ENCODE assay signal across 29 cellular contexts in the genomic region with DNA sequence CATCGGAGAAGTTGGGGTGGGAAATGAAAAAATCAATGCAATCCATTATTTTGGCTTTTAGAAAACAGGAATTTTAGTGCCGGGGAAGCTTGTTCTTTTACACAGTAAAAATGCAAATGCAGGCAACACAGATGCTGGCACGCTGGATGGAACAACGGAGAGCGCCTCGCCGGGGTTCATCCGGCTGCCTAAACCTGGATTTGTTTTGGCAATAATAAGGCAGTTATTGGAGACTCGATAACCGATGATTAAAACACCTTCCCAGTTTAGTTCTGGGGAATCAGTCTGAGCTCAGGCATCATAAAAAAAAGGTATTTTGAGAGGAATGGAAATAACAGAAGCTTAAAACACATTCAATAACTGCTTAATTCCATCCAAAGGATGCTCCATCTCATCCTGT. TPM values are rescaled to one million over a fixed set of nuclear protein-coding genes. Genes with fewer than 3 reads are reported as not detected.
"Had no signal": no experiment of that assay in that cellular context is flagged by ENCODE, and none has a peak within 500 bp of the region (broad histone marks: within the 10 kb centered on the region; RNA-seq: fewer than 3 reads in every experiment).

No MANE protein-coding gene starts in this region.

- H3K4me3 Mint-ChIP-seq: activated CD4-positive, alpha-beta T cell treated with anti-CD3 and anti-CD28 coated beads, Interleukin-2, amount 10 ng/mL, durations not matched to agents 7 days and 5 days; activated CD8-positive, alpha-beta memory T cell treated with anti-CD3 and anti-CD28 coated beads, Interleukin-2, amount 10 ng/mL, durations not matched to agents 7 days and 5 days; activated CD8-positive, alpha-beta T cell treated with anti-CD3 and anti-CD28 coated beads for 36 hours; activated naive CD4-positive, alpha-beta T cell treated with anti-CD3 and anti-CD28 coated beads, Interleukin-2, amount 10 ng/mL, durations not matched to agents 7 days and 5 days; mesothelial cell of epicardium; natural killer cell treated with Interleukin-12 subunit alpha and Interleukin-12 subunit beta and Interleukin-15 and Interleukin-18, amount 100 ng/mL, for 72 hours; stimulated activated naive B cell treated with anti-CD40 and anti-IgM and Interleukin-4, amounts not matched to agents 10 μg/mL and 1 μg/mL and 100 μg/mL, for 72 hours had no signal

- DNase-seq: activated CD4-positive, alpha-beta T cell treated with anti-CD3 and anti-CD28 coated beads, Interleukin-2, amount 10 ng/mL, durations not matched to agents 7 days and 5 days; activated CD4-positive, CD25-positive, alpha-beta regulatory T cell treated with anti-CD3 and anti-CD28 coated beads, Interleukin-2, amount 50 U/mL, for 72 hours; activated CD8-positive, alpha-beta memory T cell treated with anti-CD3 and anti-CD28 coated beads, Interleukin-2, amount 10 ng/mL, durations not matched to agents 7 days and 5 days; activated CD8-positive, alpha-beta T cell treated with anti-CD3 and anti-CD28 coated beads for 36 hours; activated effector memory CD4-positive, alpha-beta T cell treated with anti-CD3 and anti-CD28 coated beads, Interleukin-2, amount 50 U/mL, for 16 hours; activated naive CD4-positive, alpha-beta T cell treated with anti-CD3 and anti-CD28 coated beads, Interleukin-2, amount 10 ng/mL, durations not matched to agents 7 days and 5 days; activated T-cell treated with anti-CD3 and anti-CD28 coated beads for 4 hours; aorta; brain microvascular endothelial cell; central memory CD4-positive, alpha-beta T cell; effector memory CD8-positive, alpha-beta T cell; gastrocnemius medialis; heart right ventricle; left lung; right lobe of liver; stimulated activated CD4-positive, alpha-beta T cell treated with anti-CD3 and anti-CD28 coated beads, Interleukin-15, amount 100 ng/mL, for 24 hours; stimulated activated CD4-positive, alpha-beta T cell treated with anti-CD3 and anti-CD28 coated beads, Interleukin-2, amount 100 ng/mL, for 48 hours; stimulated activated CD8-positive, alpha-beta memory T cell treated with anti-CD3 and anti-CD28 coated beads, Interleukin-4, amount 100 ng/mL, for 48 hours; stimulated activated naive B cell treated with anti-CD40 and anti-IgM and Interleukin-4, amounts not matched to agents 10 μg/mL and 1 μg/mL and 100 μg/mL, for 72 hours; T-cell; thyroid gland; WERI-Rb-1 had no signal

- ATAC-seq: activated CD8-positive, alpha-beta memory T cell treated with anti-CD3 and anti-CD28 coated beads, Interleukin-2, amount 10 ng/mL, durations not matched to agents 7 days and 5 days; activated CD8-positive, alpha-beta T cell treated with anti-CD3 and anti-CD28 coated beads for 36 hours; effector memory CD8-positive, alpha-beta T cell; esophagus mucosa; gastrocnemius medialis; heart right ventricle; left lung; natural killer cell treated with Interleukin-12 subunit alpha and Interleukin-12 subunit beta and Interleukin-15 and Interleukin-18, amount 100 ng/mL, for 72 hours; right lobe of liver; stimulated activated naive B cell treated with anti-CD40 and anti-IgM and Interleukin-4, amounts not matched to agents 10 μg/mL and 1 μg/mL and 100 μg/mL, for 72 hours; T-cell had no signal

- H3K4me1 ChIP-seq: parathyroid adenoma had no signal

- H3K27ac Mint-ChIP-seq: activated CD4-positive, alpha-beta T cell treated with anti-CD3 and anti-CD28 coated beads, Interleukin-2, amount 10 ng/mL, durations not matched to agents 7 days and 5 days; activated CD8-positive, alpha-beta memory T cell treated with anti-CD3 and anti-CD28 coated beads, Interleukin-2, amount 10 ng/mL, durations not matched to agents 7 days and 5 days; activated CD8-positive, alpha-beta T cell treated with anti-CD3 and anti-CD28 coated beads for 36 hours; activated naive CD4-positive, alpha-beta T cell treated with anti-CD3 and anti-CD28 coated beads, Interleukin-2, amount 10 ng/mL, durations not matched to agents 7 days and 5 days; effector memory CD8-positive, alpha-beta T cell; mesothelial cell of epicardium; natural killer cell treated with Interleukin-12 subunit alpha and Interleukin-12 subunit beta and Interleukin-15 and Interleukin-18, amount 100 ng/mL, for 72 hours had no signal

- H3K9me3 Mint-ChIP-seq: activated CD4-positive, alpha-beta T cell treated with anti-CD3 and anti-CD28 coated beads, Interleukin-2, amount 10 ng/mL, durations not matched to agents 7 days and 5 days; activated CD8-positive, alpha-beta T cell treated with anti-CD3 and anti-CD28 coated beads for 36 hours; activated naive CD4-positive, alpha-beta T cell treated with anti-CD3 and anti-CD28 coated beads, Interleukin-2, amount 10 ng/mL, durations not matched to agents 7 days and 5 days; effector memory CD8-positive, alpha-beta T cell; mesothelial cell of epicardium; natural killer cell treated with Interleukin-12 subunit alpha and Interleukin-12 subunit beta and Interleukin-15 and Interleukin-18, amount 100 ng/mL, for 72 hours; stimulated activated naive B cell treated with anti-CD40 and anti-IgM and Interleukin-4, amounts not matched to agents 10 μg/mL and 1 μg/mL and 100 μg/mL, for 72 hours; T-cell had no signal

- H3K9me3 ChIP-seq: gastrocnemius medialis, heart right ventricle, left lung, right lobe of liver, thyroid gland had no signal

- H3K36me3 ChIP-seq: brain microvascular endothelial cell, gastrocnemius medialis, heart right ventricle, left lung, right lobe of liver, thyroid gland, WERI-Rb-1 had no signal

- H3K27ac ChIP-seq: brain microvascular endothelial cell, gastrocnemius medialis, heart right ventricle, left lung, parathyroid adenoma, right lobe of liver, skin epidermis, thyroid gland, WERI-Rb-1 had no signal

- H3K4me3 ChIP-seq: gastrocnemius medialis, heart right ventricle, left lung, right lobe of liver, skin epidermis, thyroid gland had no signal

RNA-seq across cellular contexts. Expression of gene DSCAML1, which starts 2.9 kb away (rescaled TPM):
- total RNA-seq: dermis microvascular lymphatic vessel endothelial cell, endothelial cell of umbilical vein, esophagus mucosa had no signal

RNA-seq across cellular contexts. Expression of gene FXYD2, which starts 30.4 kb away (rescaled TPM):
- total RNA-seq: esophagus mucosa had no signal
